35 cellular contexts compared by ENCODE assay signal in the genomic region with DNA sequence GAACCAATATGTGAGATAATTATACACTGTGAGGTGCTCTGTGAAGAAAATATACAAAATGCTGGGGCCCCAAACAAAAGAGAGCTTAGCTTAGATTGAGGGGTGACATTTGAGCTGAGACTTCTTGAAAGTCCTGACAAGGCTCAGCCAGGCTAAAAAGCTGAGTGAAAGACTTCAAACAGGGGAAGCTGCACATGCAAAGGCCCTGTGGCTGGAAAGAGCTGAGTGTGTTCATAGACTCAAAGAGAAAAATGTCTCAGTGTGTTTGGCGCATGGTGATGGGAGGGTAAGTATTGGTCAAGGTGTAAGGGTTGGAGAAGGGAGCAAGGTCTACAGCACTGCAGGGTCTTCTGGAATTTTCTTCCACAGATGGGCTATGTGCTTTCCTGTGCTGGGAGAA.
"Had no signal": no experiment of that assay in that cellular context is flagged by ENCODE, and none has a peak within 500 bp of the region (broad histone marks: within the 10 kb centered on the region; RNA-seq: fewer than 3 reads in every experiment).

No MANE protein-coding gene starts in this region.

- H3K27me3 ChIP-seq: adrenal gland, body of pancreas, brain microvascular endothelial cell had no signal

- DNase-seq: activated B cell treated with CpG ODN at 0.5 μM for 24 hours; activated CD4-positive, alpha-beta memory T cell treated with anti-CD3 and anti-CD28 coated beads for 36 hours; activated CD4-positive, alpha-beta T cell treated with anti-CD3 and anti-CD28 coated beads for 4 hours; activated CD4-positive, alpha-beta T cell treated with anti-CD3 and anti-CD28 coated beads, Interleukin-2, amount 10 ng/mL, durations not matched to agents 24 days and 14 days; activated CD4-positive, alpha-beta T cell treated with anti-CD3 and anti-CD28 coated beads, Interleukin-2, amount 50 U/mL, for 1 hour; activated CD4-positive, alpha-beta T cell treated with anti-CD3 and anti-CD28 coated beads, Interleukin-2, amount 50 U/mL, for 4 hours; activated CD4-positive, CD25-positive, alpha-beta regulatory T cell treated with anti-CD3 and anti-CD28 coated beads, Interleukin-2, amount 50 U/mL, for 72 hours; activated CD8-positive, alpha-beta memory T cell treated with anti-CD3 and anti-CD28 coated beads, Interleukin-2, amount 50 U/mL, for 4 hours; activated CD8-positive, alpha-beta T cell treated with anti-CD3 and anti-CD28 coated beads for 36 hours; activated effector memory CD4-positive, alpha-beta T cell treated with anti-CD3 and anti-CD28 coated beads, Interleukin-2, amount 50 U/mL, for 16 hours; activated gamma-delta T cell treated with Interleukin-2 at 50 U/mL for 16 hours; activated naive CD4-positive, alpha-beta T cell; activated naive CD4-positive, alpha-beta T cell treated with anti-CD3 and anti-CD28 coated beads for 36 hours; activated naive CD4-positive, alpha-beta T cell treated with anti-CD3 and anti-CD28 coated beads, Interleukin-2, amount 50 U/mL, for 16 hours; activated naive CD8-positive, alpha-beta T cell treated with anti-CD3 and anti-CD28 coated beads for 36 hours; activated T-cell treated with anti-CD3 and anti-CD28 coated beads for 4 hours; activated T-cell treated with anti-CD3 and anti-CD28 coated beads, Interleukin-2, amount 50 U/mL, for 1 hour; activated T-cell treated with anti-CD3 and anti-CD28 coated beads, Interleukin-2, amount 50 U/mL, for 4 hours; activated T-cell treated with anti-CD3 and anti-CD28 coated beads, Interleukin-2, amount 50 U/mL, for 72 hours; adrenal gland; amniotic stem cell; aorta; body of pancreas; brain microvascular endothelial cell; central memory CD4-positive, alpha-beta T cell; T-cell; T-helper 17 cell; T-helper 9 cell had no signal

- H3K4me3 ChIP-seq: adrenal gland, body of pancreas, breast epithelium had no signal

- H3K9me3 Mint-ChIP-seq: activated B cell treated with CpG ODN at 0.5 μM for 24 hours; activated CD4-positive, alpha-beta memory T cell treated with anti-CD3 and anti-CD28 coated beads for 36 hours; activated CD4-positive, alpha-beta T cell treated with anti-CD3 and anti-CD28 coated beads, Interleukin-2, amount 10 ng/mL, durations not matched to agents 24 days and 14 days; activated CD8-positive, alpha-beta T cell treated with anti-CD3 and anti-CD28 coated beads for 36 hours; activated naive CD4-positive, alpha-beta T cell treated with anti-CD3 and anti-CD28 coated beads for 36 hours; activated naive CD4-positive, alpha-beta T cell treated with anti-CD3 and anti-CD28 coated beads, Interleukin-2, amount 50 U/mL, for 72 hours; activated naive CD8-positive, alpha-beta T cell treated with anti-CD3 and anti-CD28 coated beads for 36 hours; activated T-cell treated with anti-CD3 and anti-CD28 coated beads, Interleukin-2, amount 50 U/mL, for 4 hours; activated T-cell treated with anti-CD3 and anti-CD28 coated beads, Interleukin-2, amount 50 U/mL, for 72 hours; activated T-helper 1 cell treated with anti-CD3 and anti-CD28 coated beads, Interleukin-12 subunit alpha, Interleukin-12 subunit beta, Interleukin-2, Interleukin-4 antibody, amounts not matched to agents 30 ng/mL and 10 ng/mL and 1 ng/mL, durations not matched to agents 14 hours and 24 hours and 36 hours; activated T-helper 17 cell treated with anti-CD3 and anti-CD28 coated beads, Interleukin-2, amount 50 U/mL, for 72 hours; T-cell had no signal

- H3K36me3 Mint-ChIP-seq: activated CD4-positive, alpha-beta memory T cell treated with anti-CD3 and anti-CD28 coated beads for 36 hours; activated naive CD4-positive, alpha-beta T cell treated with anti-CD3 and anti-CD28 coated beads, Interleukin-2, amount 50 U/mL, for 72 hours; activated naive CD8-positive, alpha-beta T cell treated with anti-CD3 and anti-CD28 coated beads for 36 hours; T-cell had no signal

- H3K27ac ChIP-seq: adrenal gland, body of pancreas, brain microvascular endothelial cell, breast epithelium, VCaP had no signal

- H3K4me1 Mint-ChIP-seq: activated B cell treated with CpG ODN at 0.5 μM for 24 hours; activated CD4-positive, alpha-beta T cell treated with anti-CD3 and anti-CD28 coated beads, Interleukin-2, amount 10 ng/mL, durations not matched to agents 24 days and 14 days; activated naive CD8-positive, alpha-beta T cell treated with anti-CD3 and anti-CD28 coated beads for 36 hours; activated T-helper 17 cell treated with anti-CD3 and anti-CD28 coated beads, Interleukin-2, amount 50 U/mL, for 72 hours; T-cell; T-helper 17 cell had no signal

- H3K36me3 ChIP-seq: adrenal gland, brain microvascular endothelial cell, breast epithelium had no signal

- H3K4me3 Mint-ChIP-seq: activated B cell treated with CpG ODN at 0.5 μM for 24 hours; activated CD4-positive, alpha-beta memory T cell treated with anti-CD3 and anti-CD28 coated beads for 36 hours; activated CD4-positive, alpha-beta T cell treated with anti-CD3 and anti-CD28 coated beads, Interleukin-2, amount 10 ng/mL, durations not matched to agents 24 days and 14 days; activated CD8-positive, alpha-beta T cell treated with anti-CD3 and anti-CD28 coated beads for 36 hours; activated naive CD4-positive, alpha-beta T cell treated with anti-CD3 and anti-CD28 coated beads for 36 hours; activated naive CD8-positive, alpha-beta T cell treated with anti-CD3 and anti-CD28 coated beads for 36 hours; activated T-cell treated with anti-CD3 and anti-CD28 coated beads, Interleukin-2, amount 50 U/mL, for 4 hours; activated T-cell treated with anti-CD3 and anti-CD28 coated beads, Interleukin-2, amount 50 U/mL, for 72 hours; activated T-helper 1 cell treated with anti-CD3 and anti-CD28 coated beads, Interleukin-12 subunit alpha, Interleukin-12 subunit beta, Interleukin-2, Interleukin-4 antibody, amounts not matched to agents 30 ng/mL and 10 ng/mL and 1 ng/mL, durations not matched to agents 14 hours and 24 hours and 36 hours; activated T-helper 17 cell treated with anti-CD3 and anti-CD28 coated beads, Interleukin-2, amount 50 U/mL, for 72 hours; T-cell; T-helper 17 cell had no signal

- H3K27ac Mint-ChIP-seq: activated B cell treated with CpG ODN at 0.5 μM for 24 hours; activated CD4-positive, alpha-beta memory T cell treated with anti-CD3 and anti-CD28 coated beads for 36 hours; activated CD4-positive, alpha-beta T cell treated with anti-CD3 and anti-CD28 coated beads, Interleukin-2, amount 10 ng/mL, durations not matched to agents 24 days and 14 days; activated CD8-positive, alpha-beta T cell treated with anti-CD3 and anti-CD28 coated beads for 36 hours; activated naive CD4-positive, alpha-beta T cell treated with anti-CD3 and anti-CD28 coated beads for 36 hours; activated naive CD8-positive, alpha-beta T cell treated with anti-CD3 and anti-CD28 coated beads for 36 hours; activated T-cell treated with anti-CD3 and anti-CD28 coated beads, Interleukin-2, amount 50 U/mL, for 72 hours; activated T-helper 1 cell treated with anti-CD3 and anti-CD28 coated beads, Interleukin-12 subunit alpha, Interleukin-12 subunit beta, Interleukin-2, Interleukin-4 antibody, amounts not matched to agents 30 ng/mL and 10 ng/mL and 1 ng/mL, durations not matched to agents 14 hours and 24 hours and 36 hours; activated T-helper 17 cell treated with anti-CD3 and anti-CD28 coated beads, Interleukin-2, amount 50 U/mL, for 72 hours; T-cell; T-helper 17 cell had no signal

- H3K9me3 ChIP-seq: adrenal gland, body of pancreas, breast epithelium had no signal

- H3K4me1 ChIP-seq: adrenal gland, body of pancreas, breast epithelium had no signal

- FAIRE-seq: astrocyte, TTC549 had no signal
